In the genomic region with DNA sequence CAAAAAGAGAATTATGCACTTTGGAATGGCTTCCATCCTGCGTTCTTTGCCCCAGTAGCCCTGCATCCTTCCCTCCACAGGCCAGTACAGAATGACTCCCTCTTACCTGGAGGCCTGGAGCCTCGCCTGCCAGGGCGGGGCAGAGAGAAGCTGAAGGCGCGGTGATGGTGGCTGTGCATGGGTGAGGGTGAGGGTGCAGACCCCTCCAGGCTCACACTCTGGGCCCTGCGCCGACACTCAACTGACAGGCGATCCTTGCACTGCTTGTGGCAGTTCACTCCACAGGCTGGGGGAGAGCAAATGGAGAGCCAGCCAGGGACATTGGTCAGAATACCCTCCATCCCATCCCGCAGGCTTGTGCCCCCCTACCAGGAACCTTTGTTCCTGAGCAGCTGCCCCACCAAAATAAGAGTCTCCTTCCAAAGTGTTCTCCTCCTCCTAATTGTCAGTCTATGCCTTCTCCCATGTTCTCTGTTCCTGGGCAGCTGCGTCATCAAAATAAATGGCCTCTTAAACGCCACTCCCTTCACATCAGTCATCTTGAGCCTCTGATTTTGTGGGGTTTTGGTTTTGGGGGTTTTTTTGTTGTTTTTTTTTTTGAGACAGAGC, we compare ENCODE assay signal across 28 cellular contexts. TPM values are rescaled to one million over a fixed set of nuclear protein-coding genes. Genes with fewer than 3 reads are reported as not detected.
"Had no signal": no experiment of that assay in that cellular context is flagged by ENCODE, and none has a peak within 500 bp of the region (broad histone marks: within the 10 kb centered on the region; RNA-seq: fewer than 3 reads in every experiment).

No MANE protein-coding gene starts in this region.

- H3K36me3 Mint-ChIP-seq: activated CD4-positive, alpha-beta memory T cell treated with anti-CD3 and anti-CD28 coated beads for 36 hours; activated naive CD4-positive, alpha-beta T cell treated with anti-CD3 and anti-CD28 coated beads, Interleukin-2, amount 50 U/mL, for 72 hours had no signal

- ATAC-seq: left lobe of liver had no signal

- H3K36me3 ChIP-seq: right atrium auricular region had no signal

- H3K9me3 ChIP-seq: lower lobe of right lung, right atrium auricular region, tibial nerve had no signal

- H3K4me3 ChIP-seq: lower lobe of right lung, right atrium auricular region, tibial nerve had no signal

- DNase-seq: activated CD4-positive, alpha-beta memory T cell treated with anti-CD3 and anti-CD28 coated beads for 36 hours; activated CD4-positive, alpha-beta T cell treated with anti-CD3 and anti-CD28 coated beads, Interleukin-2, amount 10 ng/mL, durations not matched to agents 24 days and 14 days; activated CD4-positive, CD25-positive, alpha-beta regulatory T cell treated with anti-CD3 and anti-CD28 coated beads, Interleukin-2, amount 50 U/mL, for 72 hours; activated CD8-positive, alpha-beta memory T cell treated with anti-CD3 and anti-CD28 coated beads, Interleukin-2, amount 50 U/mL, for 4 hours; activated gamma-delta T cell treated with Interleukin-2 at 50 U/mL for 16 hours; activated T-cell treated with anti-CD3 and anti-CD28 coated beads, Interleukin-2, amount 50 U/mL, for 1 hour; anterior cingulate cortex; effector memory CD4-positive, alpha-beta T cell; foreskin fibroblast; head of caudate nucleus; hypothalamus; immature natural killer cell; kidney glomerular epithelial cell; lower lobe of right lung; mesenchymal stem cell; stimulated activated naive CD4-positive, alpha-beta T cell had no signal

- H3K27ac ChIP-seq: lower lobe of right lung, parathyroid adenoma, right atrium auricular region, tibial nerve, VCaP had no signal

- H3K27me3 ChIP-seq: right atrium auricular region had no signal

- H3K4me1 ChIP-seq: parathyroid adenoma had no signal

- H3K27me3 Mint-ChIP-seq: activated CD4-positive, alpha-beta memory T cell treated with anti-CD3 and anti-CD28 coated beads for 36 hours; activated CD4-positive, alpha-beta T cell treated with anti-CD3 and anti-CD28 coated beads, Interleukin-2, amount 10 ng/mL, durations not matched to agents 24 days and 14 days; central memory CD8-positive, alpha-beta T cell had no signal

- H3K9me3 Mint-ChIP-seq: activated CD4-positive, alpha-beta memory T cell treated with anti-CD3 and anti-CD28 coated beads for 36 hours; activated CD4-positive, alpha-beta T cell treated with anti-CD3 and anti-CD28 coated beads, Interleukin-2, amount 10 ng/mL, durations not matched to agents 24 days and 14 days; activated naive CD4-positive, alpha-beta T cell treated with anti-CD3 and anti-CD28 coated beads, Interleukin-2, amount 50 U/mL, for 72 hours; central memory CD8-positive, alpha-beta T cell; immature natural killer cell; nephron; T-helper 2 cell treated with Interferon-gamma antibody and Interleukin-4, amounts not matched to agents 5 μg/mL and 100 μg/mL, for 36 hours had no signal

- H3K4me3 Mint-ChIP-seq: activated CD4-positive, alpha-beta memory T cell treated with anti-CD3 and anti-CD28 coated beads for 36 hours; activated CD4-positive, alpha-beta T cell treated with anti-CD3 and anti-CD28 coated beads, Interleukin-2, amount 10 ng/mL, durations not matched to agents 24 days and 14 days; central memory CD8-positive, alpha-beta T cell; immature natural killer cell; T-helper 2 cell treated with Interferon-gamma antibody and Interleukin-4, amounts not matched to agents 5 μg/mL and 100 μg/mL, for 36 hours had no signal

- H3K27ac Mint-ChIP-seq: activated CD4-positive, alpha-beta memory T cell treated with anti-CD3 and anti-CD28 coated beads for 36 hours; activated CD4-positive, alpha-beta T cell treated with anti-CD3 and anti-CD28 coated beads, Interleukin-2, amount 10 ng/mL, durations not matched to agents 24 days and 14 days; T-helper 2 cell treated with Interferon-gamma antibody and Interleukin-4, amounts not matched to agents 5 μg/mL and 100 μg/mL, for 36 hours had no signal

RNA-seq across cellular contexts. Expression of a gene that starts 5.9 kb away (rescaled TPM):
- total RNA-seq: bronchial epithelial cell, dermis microvascular lymphatic vessel endothelial cell, pulmonary artery endothelial cell had no signal

RNA-seq across cellular contexts. Expression of a gene that starts 15.1 kb away (rescaled TPM):
- total RNA-seq: bronchial epithelial cell had no signal
